In the genomic region with DNA sequence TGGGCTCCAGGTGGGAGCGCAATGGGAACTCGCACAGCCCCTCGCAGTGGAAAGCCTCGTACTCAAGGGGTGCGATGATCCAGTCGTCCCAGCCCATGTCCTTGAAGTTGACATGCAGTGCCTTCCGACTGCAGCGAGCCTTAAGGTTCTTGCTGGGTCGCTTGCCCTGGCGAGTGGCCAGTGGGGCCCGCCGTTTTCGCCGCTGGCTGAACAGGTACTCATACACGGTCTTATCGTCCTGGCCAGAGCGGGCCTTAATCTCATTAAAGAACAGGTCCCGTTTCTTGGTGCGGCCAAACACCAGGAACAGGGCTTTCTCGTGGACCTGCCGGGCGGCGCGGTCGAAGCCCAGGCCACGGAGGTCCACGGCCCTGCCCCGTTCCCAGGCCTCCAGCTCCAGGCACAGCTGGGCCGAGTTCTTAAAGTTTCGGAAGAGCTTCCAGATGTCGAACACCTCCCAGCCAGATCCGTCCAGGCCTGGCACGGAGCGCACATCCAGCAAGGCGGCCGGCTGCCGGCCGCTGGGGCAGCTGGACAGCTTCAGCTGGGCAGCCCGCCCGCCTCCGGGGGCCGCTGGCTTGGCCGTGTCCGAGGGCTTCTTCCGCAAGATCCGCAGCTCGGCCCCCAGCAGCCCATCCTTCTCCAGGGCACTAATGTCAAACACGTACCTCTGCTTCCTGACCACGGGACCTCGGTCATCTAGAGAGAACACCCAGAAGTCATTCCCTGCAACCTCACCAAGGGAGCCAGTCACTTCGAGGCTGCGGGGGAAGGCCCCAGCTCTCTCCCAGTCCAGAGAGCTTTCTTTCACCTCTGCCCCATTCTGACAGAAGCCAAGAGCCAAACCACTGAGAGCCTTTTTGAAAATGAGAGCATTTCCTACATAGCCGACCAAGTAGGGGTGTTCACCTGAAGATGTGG, we compare ENCODE assay signal across 25 cellular contexts. TPM values are rescaled to one million over a fixed set of nuclear protein-coding genes. Genes with fewer than 3 reads are reported as not detected.
DNase-seq lines count a peak whose midpoint lies in the region; ATAC-seq, FAIRE-seq and TF ChIP-seq lines count a peak whose summit lies in the region.
"Had no signal": no experiment of that assay in that cellular context is flagged by ENCODE, and none has a peak within 500 bp of the region (broad histone marks: within the 10 kb centered on the region; RNA-seq: fewer than 3 reads in every experiment).

No MANE protein-coding gene starts in this region.

- no peak overlapping the region for H3K18ac ChIP-seq in mesenchymal stem cell (ENCODE audit: low read depth in 1 of 2, low read length in 2 of 2)

- H3K27ac Mint-ChIP-seq in activated naive CD8-positive, alpha-beta T cell treated with anti-CD3 and anti-CD28 coated beads, Interleukin-2, amount 10 ng/mL, durations not matched to agents 7 days and 5 days = no peak overlapping the region
- H3K27ac Mint-ChIP-seq in activated naive CD8-positive, alpha-beta T cell treated with anti-CD3 and anti-CD28 coated beads for 36 hours = no peak overlapping the region
- H3K27ac Mint-ChIP-seq: activated CD8-positive, alpha-beta T cell treated with anti-CD3 and anti-CD28 coated beads, Interleukin-2, amount 10 ng/mL, durations not matched to agents 7 days and 5 days; activated naive CD4-positive, alpha-beta T cell treated with anti-CD3 and anti-CD28 coated beads, Interleukin-2, amount 50 U/mL, for 24 hours; activated T-cell treated with anti-CD3 and anti-CD28 coated beads, Interleukin-2, amount 50 U/mL, for 24 hours; brain; natural killer cell treated with Interleukin-12 subunit alpha and Interleukin-12 subunit beta and Interleukin-15 and Interleukin-18, amount 100 ng/mL, for 72 hours had no signal

- no peak overlapping the region for H4K8ac ChIP-seq in mesenchymal stem cell (ENCODE audit: low read length)

- H3K23ac ChIP-seq in mesenchymal stem cell (ENCODE audit: low read length in 2 of 2) = no peak overlapping the region

- H3K4me1 Mint-ChIP-seq in activated naive CD8-positive, alpha-beta T cell treated with anti-CD3 and anti-CD28 coated beads, Interleukin-2, amount 10 ng/mL, durations not matched to agents 7 days and 5 days = peaks cover 2% of the 10 kb centered on the region
- peaks cover 4% of the 10 kb centered on the region for H3K4me1 Mint-ChIP-seq in activated naive CD8-positive, alpha-beta T cell treated with anti-CD3 and anti-CD28 coated beads for 36 hours

- no peak overlapping the region for H4K91ac ChIP-seq in mesenchymal stem cell (ENCODE audit: low read length)

- intact Hi-C loops in ascending aorta (cut with DNase I) = loop anchor here (5.0 kb wide), 1 partner anchor 37 kb away; no protein-coding TSS in a partner anchor

- no peak overlapping the region for H2BK15ac ChIP-seq in mesenchymal stem cell (ENCODE audit: low read depth, poor library complexity, severe bottlenecking)

- 96% methylated on average over 53 of the region's 53 CpGs for WGBS in mesenchymal stem cell
- WGBS in tibial nerve, 2 donors = 67 to 77% methylated on average over 39 to 51 of the region's 53 CpGs

- H2BK5ac ChIP-seq in mesenchymal stem cell (ENCODE audit: low read depth, low read length, poor library complexity, severe bottlenecking) = no peak overlapping the region

- no peaks in the 10 kb centered on the region for H3K9me3 Mint-ChIP-seq in activated naive CD8-positive, alpha-beta T cell treated with anti-CD3 and anti-CD28 coated beads, Interleukin-2, amount 10 ng/mL, durations not matched to agents 7 days and 5 days
- H3K9me3 Mint-ChIP-seq in activated naive CD8-positive, alpha-beta T cell treated with anti-CD3 and anti-CD28 coated beads for 36 hours = no peaks in the 10 kb centered on the region
- H3K9me3 Mint-ChIP-seq: activated naive CD4-positive, alpha-beta T cell treated with anti-CD3 and anti-CD28 coated beads, Interleukin-2, amount 50 U/mL, for 24 hours; activated T-cell treated with anti-CD3 and anti-CD28 coated beads, Interleukin-2, amount 50 U/mL, for 24 hours; brain; natural killer cell treated with Interleukin-12 subunit alpha and Interleukin-12 subunit beta and Interleukin-15 and Interleukin-18, amount 100 ng/mL, for 72 hours had no signal

- H2AK5ac ChIP-seq in mesenchymal stem cell (ENCODE audit: low read length, severe bottlenecking) = no peak overlapping the region

- H3K27me3 ChIP-seq in mesenchymal stem cell (ENCODE audit: control insufficient read depth in 1 of 2, insufficient read depth in 1 of 2, low read length in 2 of 2) = no peaks in the 10 kb centered on the region
- H3K27me3 ChIP-seq in tibial nerve = no peaks in the 10 kb centered on the region
- H3K27me3 ChIP-seq in ascending aorta = no peaks in the 10 kb centered on the region
- H3K27me3 ChIP-seq: BLaER1 treated with 17β-estradiol and CSF1 and Interleukin-3, amounts not matched to agents 10 nM and 100 nM; foreskin keratinocyte had no signal

- DNase-seq in activated naive CD8-positive, alpha-beta T cell treated with anti-CD3 and anti-CD28 coated beads, Interleukin-2, amount 10 ng/mL, durations not matched to agents 7 days and 5 days = no peak
- no peak for DNase-seq in activated naive CD8-positive, alpha-beta T cell treated with anti-CD3 and anti-CD28 coated beads for 36 hours
- DNase-seq in fibroblast of mammary gland (ENCODE audit: low read depth) = peak; percentile 70
- DNase-seq in mesenchymal stem cell = no peak
- DNase-seq in tibial nerve (ENCODE audit: low spot score in 2 of 2) = peak in 1 of 2 donors; percentile 37
- no peak for DNase-seq in NOMO-1 treated with DMSO at 0.1 percent for 48 hours (lab: John Stamatoyannopoulos, UW; ENCODE audit: unreplicated experiment)
- no peak for DNase-seq in ascending aorta (ENCODE audit: low spot score in 2 of 2)
- DNase-seq in RCC 7860 (ENCODE audit: low spot score) = no peak
- DNase-seq: activated CD8-positive, alpha-beta T cell treated with anti-CD3 and anti-CD28 coated beads, Interleukin-2, amount 10 ng/mL, durations not matched to agents 7 days and 5 days; activated T-cell treated with anti-CD3 and anti-CD28 coated beads, Interleukin-2, amount 50 U/mL, for 24 hours; Calu3; foreskin keratinocyte; MM.1S; NCI-H1436 treated with DMSO at 0.1 percent for 48 hours; NCI-H2171; NCI-H526; stimulated activated CD8-positive, alpha-beta memory T cell treated with anti-CD3 and anti-CD28 coated beads, Interleukin-4, amount 100 ng/mL, for 48 hours; SW 1271 had no signal

- FAIRE-seq in RCC 7860 (lab: Jason Lieb, UNC) = no peak
- FAIRE-seq: GM18507 had no signal

- peak overlapping the region; percentile 22 for H3K4me3 Mint-ChIP-seq in activated naive CD8-positive, alpha-beta T cell treated with anti-CD3 and anti-CD28 coated beads, Interleukin-2, amount 10 ng/mL, durations not matched to agents 7 days and 5 days
- no peak overlapping the region for H3K4me3 Mint-ChIP-seq in activated naive CD8-positive, alpha-beta T cell treated with anti-CD3 and anti-CD28 coated beads for 36 hours
- H3K4me3 Mint-ChIP-seq: activated CD8-positive, alpha-beta T cell treated with anti-CD3 and anti-CD28 coated beads, Interleukin-2, amount 10 ng/mL, durations not matched to agents 7 days and 5 days; activated naive CD4-positive, alpha-beta T cell treated with anti-CD3 and anti-CD28 coated beads, Interleukin-2, amount 50 U/mL, for 24 hours; activated T-cell treated with anti-CD3 and anti-CD28 coated beads, Interleukin-2, amount 50 U/mL, for 24 hours; brain; natural killer cell treated with Interleukin-12 subunit alpha and Interleukin-12 subunit beta and Interleukin-15 and Interleukin-18, amount 100 ng/mL, for 72 hours had no signal

- no peak overlapping the region for H3K27ac ChIP-seq in mesenchymal stem cell (ENCODE audit: low read length, poor library complexity, severe bottlenecking)
- peak overlapping the region in 3 of 4 donors; percentile 19 to 71 (median 57) for H3K27ac ChIP-seq in tibial nerve
- H3K27ac ChIP-seq in ascending aorta = no peak overlapping the region
- H3K27ac ChIP-seq: 22Rv1; BLaER1 treated with 17β-estradiol and CSF1 and Interleukin-3, amounts not matched to agents 10 nM and 100 nM; foreskin keratinocyte had no signal

- no peak overlapping the region for H2AFZ ChIP-seq in mesenchymal stem cell (ENCODE audit: low read depth, low read length)

- TF ChIP-seq EP300 in tibial nerve (IDR thresholded peaks at IDR 0.05) = no peak

- H3K9me3 ChIP-seq in mesenchymal stem cell (ENCODE audit: control insufficient read depth, low read length) (no peaks in the 10 kb centered on the region), tibial nerve (no peaks in the 10 kb centered on the region), ascending aorta (no peaks in the 10 kb centered on the region)
- H3K9me3 ChIP-seq: BLaER1 treated with 17β-estradiol and CSF1 and Interleukin-3, amounts not matched to agents 10 nM and 100 nM had no signal

- H3K36me3 ChIP-seq in mesenchymal stem cell (ENCODE audit: control insufficient read depth in 1 of 2, insufficient read depth in 2 of 2, low read depth in 1 of 2, low read length in 2 of 2) (peaks cover 7 to 31% of the 10 kb centered on the region in 2 experiments), tibial nerve (no peaks in the 10 kb centered on the region), ascending aorta (no peaks in the 10 kb centered on the region)
- H3K36me3 ChIP-seq: BLaER1 treated with 17β-estradiol and CSF1 and Interleukin-3, amounts not matched to agents 10 nM and 100 nM had no signal

- no peaks in the 10 kb centered on the region for H3K36me3 Mint-ChIP-seq in activated naive CD8-positive, alpha-beta T cell treated with anti-CD3 and anti-CD28 coated beads, Interleukin-2, amount 10 ng/mL, durations not matched to agents 7 days and 5 days
- no peaks in the 10 kb centered on the region for H3K36me3 Mint-ChIP-seq in activated naive CD8-positive, alpha-beta T cell treated with anti-CD3 and anti-CD28 coated beads for 36 hours
- H3K36me3 Mint-ChIP-seq: activated naive CD4-positive, alpha-beta T cell treated with anti-CD3 and anti-CD28 coated beads, Interleukin-2, amount 50 U/mL, for 24 hours; brain; natural killer cell treated with Interleukin-12 subunit alpha and Interleukin-12 subunit beta and Interleukin-15 and Interleukin-18, amount 100 ng/mL, for 72 hours had no signal

- no peak overlapping the region for H3K14ac ChIP-seq in mesenchymal stem cell (ENCODE audit: low read length in 2 of 2)

- no peak overlapping the region for H3K4ac ChIP-seq in mesenchymal stem cell (ENCODE audit: low read depth in 1 of 2, low read length in 2 of 2)

- H3K4me2 ChIP-seq in mesenchymal stem cell (ENCODE audit: low read length, poor library complexity, severe bottlenecking) = no peak overlapping the region
- H3K4me2 ChIP-seq: BLaER1 treated with 17β-estradiol and CSF1 and Interleukin-3, amounts not matched to agents 10 nM and 100 nM had no signal

- no peak for TF ChIP-seq POLR2A in tibial nerve (IDR thresholded peaks at IDR 0.05)

- TF ChIP-seq CTCF in fibroblast of mammary gland (conservative IDR thresholded peaks at IDR 0.05; ENCODE audit: control insufficient read depth, insufficient read depth, low read depth, low read length) (no peak), tibial nerve (IDR thresholded peaks at IDR 0.05) (no peak), ascending aorta (IDR thresholded peaks at IDR 0.05) (no peak)

- H3K4me3 ChIP-seq in fibroblast of mammary gland (ENCODE audit: control insufficient read depth, low read depth, low read length) = no peak overlapping the region
- H3K4me3 ChIP-seq in mesenchymal stem cell (ENCODE audit: insufficient read depth in 1 of 2, low read depth in 1 of 2, low read length in 2 of 2) = peak overlapping the region in 1 of 2 experiments; percentile 62
- H3K4me3 ChIP-seq in tibial nerve = no peak overlapping the region
- no peak overlapping the region for H3K4me3 ChIP-seq in ascending aorta
- H3K4me3 ChIP-seq: BLaER1 treated with 17β-estradiol and CSF1 and Interleukin-3, amounts not matched to agents 10 nM and 100 nM had no signal

- no peak for ATAC-seq in activated naive CD8-positive, alpha-beta T cell treated with anti-CD3 and anti-CD28 coated beads, Interleukin-2, amount 10 ng/mL, durations not matched to agents 7 days and 5 days (ENCODE audit: low read depth)
- ATAC-seq: activated CD4-positive, CD25-positive, alpha-beta regulatory T cell treated with anti-CD3 and anti-CD28 coated beads, Interleukin-2, amount 50 U/mL, for 24 hours; activated CD8-positive, alpha-beta T cell treated with anti-CD3 and anti-CD28 coated beads, Interleukin-2, amount 10 ng/mL, durations not matched to agents 7 days and 5 days; foreskin keratinocyte; natural killer cell treated with Interleukin-12 subunit alpha and Interleukin-12 subunit beta and Interleukin-15 and Interleukin-18, amount 100 ng/mL, for 72 hours had no signal

- peaks cover under 1% of the 10 kb centered on the region for H3K27me3 Mint-ChIP-seq in activated naive CD8-positive, alpha-beta T cell treated with anti-CD3 and anti-CD28 coated beads, Interleukin-2, amount 10 ng/mL, durations not matched to agents 7 days and 5 days
- peaks cover 5% of the 10 kb centered on the region for H3K27me3 Mint-ChIP-seq in activated naive CD8-positive, alpha-beta T cell treated with anti-CD3 and anti-CD28 coated beads for 36 hours
- H3K27me3 Mint-ChIP-seq: activated naive CD4-positive, alpha-beta T cell treated with anti-CD3 and anti-CD28 coated beads, Interleukin-2, amount 50 U/mL, for 24 hours; activated T-cell treated with anti-CD3 and anti-CD28 coated beads, Interleukin-2, amount 50 U/mL, for 24 hours had no signal

- POLR2A ChIA-PET in activated naive CD8-positive, alpha-beta T cell treated with anti-CD3 and anti-CD28 coated beads, Interleukin-2, amount 10 ng/mL, durations not matched to agents 7 days and 5 days (lab: Charles Lee) = interaction anchor here (0.7 to 1.4 kb wide), 2 partner anchors 23 to 125 kb away, joined by 3 to 4 read pairs; no protein-coding TSS in a partner anchor

- H2BK12ac ChIP-seq in mesenchymal stem cell (ENCODE audit: low read length in 2 of 2) = no peak overlapping the region

- H3K4me1 ChIP-seq in mesenchymal stem cell (ENCODE audit: control insufficient read depth, insufficient read depth, low read depth, low read length) (peaks cover 46% of the 10 kb centered on the region), tibial nerve (peaks cover 0 to 20% (median 0%) of the 10 kb centered on the region in 4 donors), ascending aorta (peaks cover 6 to 15% of the 10 kb centered on the region in 2 donors)

- no peak overlapping the region for H2BK120ac ChIP-seq in mesenchymal stem cell (ENCODE audit: low read depth, low read length)

- peak overlapping the region; percentile 60 for H3K9ac ChIP-seq in mesenchymal stem cell (ENCODE audit: low read length)
- H3K9ac ChIP-seq: BLaER1 treated with 17β-estradiol and CSF1 and Interleukin-3, amounts not matched to agents 10 nM and 100 nM had no signal

- H3K79me1 ChIP-seq in mesenchymal stem cell (replicated peaks; ENCODE audit: low read length, poor library complexity, severe bottlenecking) = peaks cover 11% of the 10 kb centered on the region

RNA-seq across cellular contexts. Expression of a gene that starts 3.7 kb away (rescaled TPM):
- not detected for total RNA-seq in activated naive CD8-positive, alpha-beta T cell treated with anti-CD3 and anti-CD28 coated beads, Interleukin-2, amount 10 ng/mL, durations not matched to agents 7 days and 5 days
- total RNA-seq in activated naive CD8-positive, alpha-beta T cell treated with anti-CD3 and anti-CD28 coated beads for 36 hours = not detected
- polyA plus RNA-seq in mesenchymal stem cell (2013, experiment 1 of 2) = 0.08 TPM
- 0.07 TPM for polyA plus RNA-seq in mesenchymal stem cell (2013, experiment 2 of 2)
- total RNA-seq in tibial nerve (1 to 10 TPM in 1 of 4 donors, under 1 TPM in 1, not detected in 2; 0.90 to 1.0 TPM), ascending aorta (0.21 TPM)
- total RNA-seq: activated CD8-positive, alpha-beta T cell treated with anti-CD3 and anti-CD28 coated beads, Interleukin-2, amount 10 ng/mL, durations not matched to agents 7 days and 5 days; Calu3; natural killer cell treated with Interleukin-12 subunit alpha and Interleukin-12 subunit beta and Interleukin-15 and Interleukin-18, amount 100 ng/mL, for 72 hours had no signal

RNA-seq across cellular contexts. Expression of a gene that starts 21.1 kb away (rescaled TPM):
- total RNA-seq in activated naive CD8-positive, alpha-beta T cell treated with anti-CD3 and anti-CD28 coated beads, Interleukin-2, amount 10 ng/mL, durations not matched to agents 7 days and 5 days = 10 to 100 TPM; 82.9 to 84.5 TPM
- total RNA-seq in activated naive CD8-positive, alpha-beta T cell treated with anti-CD3 and anti-CD28 coated beads for 36 hours = 10 to 100 TPM; 48.8 to 55.5 TPM
- polyA plus RNA-seq in mesenchymal stem cell (2013, experiment 1 of 2) = 8.5 TPM
- polyA plus RNA-seq in mesenchymal stem cell (2013, experiment 2 of 2) = 8.0 TPM
- total RNA-seq in tibial nerve (10 to 100 TPM; 12.5 to 41.1 (median 29.9) TPM), ascending aorta (17.0 TPM)

RNA-seq across cellular contexts. Expression of a gene that starts 22.6 kb away (rescaled TPM):
- total RNA-seq in activated naive CD8-positive, alpha-beta T cell treated with anti-CD3 and anti-CD28 coated beads, Interleukin-2, amount 10 ng/mL, durations not matched to agents 7 days and 5 days = 10 to 100 TPM; 58.7 to 63.7 TPM
- total RNA-seq in activated naive CD8-positive, alpha-beta T cell treated with anti-CD3 and anti-CD28 coated beads for 36 hours = 10 to 100 TPM; 60.3 to 62.8 TPM
- 22.6 TPM for polyA plus RNA-seq in mesenchymal stem cell (2013, experiment 1 of 2)
- polyA plus RNA-seq in mesenchymal stem cell (2013, experiment 2 of 2) = 26.4 TPM
- total RNA-seq in tibial nerve = 10 to 100 TPM; 30.0 to 51.9 (median 41.3) TPM
- 14.8 TPM for total RNA-seq in ascending aorta

Comparison
In these comparisons a context has a peak if more than half of its experiments do, and no peak if none do; other contexts are left out.
1. H3K27ac ChIP-seq: peak in tibial nerve (3 of 4); none in mesenchymal stem cell (single experiment) and ascending aorta (0 of 2).